7 cellular contexts compared by ENCODE assay signal in genomic region chr10:60388709-60389241, GRCh38. TPM values are rescaled to one million over a fixed set of nuclear protein-coding genes. Genes with fewer than 3 reads are reported as not detected.
DNase-seq lines count a peak whose midpoint lies in the region; ATAC-seq and TF ChIP-seq lines count a peak whose summit lies in the region.

No MANE protein-coding gene starts in this region.

- WGBS in endodermal cell (ENCODE audit: insufficient coverage in 1 of 2, insufficient read length in 1 of 2), 2 experiments, result 72 to 86% methylated on average over 6 to 7 of the region's 7 CpGs
- 61 to 77% (median 72%) methylated on average over 7 of the region's 7 CpGs for WGBS in heart left ventricle, 4 donors

- H3K4me1 ChIP-seq in endodermal cell (ENCODE audit: control insufficient read depth, insufficient read depth, low read length) (peaks cover 20% of the 10 kb centered on the region), gastrocnemius medialis (no peaks in the 10 kb centered on the region), heart left ventricle (peaks cover 0 to 17% (median 7%) of the 10 kb centered on the region in 12 donors)

- DNase-seq in HT-29 (ENCODE audit: low spot score) (peak; percentile 23), NCI-H524 treated with DMSO at 0.1 percent for 48 hours (lab: John Stamatoyannopoulos, UW) (peak; percentile 25), endodermal cell (peak; percentile 51), pons (ENCODE audit: low spot score) (peak; percentile 89), gastrocnemius medialis (no peak), heart left ventricle (no peak)

- ATAC-seq in gastrocnemius medialis, result no peak
- ATAC-seq in heart left ventricle, result no peak
- ATAC-seq in HG02623 (IDR thresholded peaks at IDR 0.05; ENCODE audit: unreplicated experiment), result no peak

- TF ChIP-seq POLR2A in gastrocnemius medialis (IDR thresholded peaks at IDR 0.05) (no peak), heart left ventricle (IDR thresholded peaks at IDR 0.05) (no peak)

- no peak overlapping the region for H3K27ac Mint-ChIP-seq in endodermal cell

- H3K27me3 Mint-ChIP-seq in endodermal cell (ENCODE audit: insufficient read depth), result peaks cover 14% of the 10 kb centered on the region

- H3K9me3 Mint-ChIP-seq in endodermal cell, result no peaks in the 10 kb centered on the region

- no peak overlapping the region for H3K4me3 Mint-ChIP-seq in endodermal cell

- no peak overlapping the region for H3K27ac ChIP-seq in endodermal cell (ENCODE audit: low read depth, low read length)
- no peak overlapping the region for H3K27ac ChIP-seq in gastrocnemius medialis
- no peak overlapping the region for H3K27ac ChIP-seq in heart left ventricle

- in situ Hi-C loops in gastrocnemius medialis (cut with MboI; ENCODE audit: low sequenced_read_pairs in 4 of 4), result no loop called here

- H3K4me3 ChIP-seq in endodermal cell (ENCODE audit: low read length), result no peak overlapping the region
- no peak overlapping the region for H3K4me3 ChIP-seq in gastrocnemius medialis
- no peak overlapping the region for H3K4me3 ChIP-seq in heart left ventricle

- no peak overlapping the region for H3K9ac ChIP-seq in endodermal cell (ENCODE audit: extremely low read depth, low read length, poor library complexity, severe bottlenecking)

- TF ChIP-seq CTCF in endodermal cell (conservative IDR thresholded peaks at IDR 0.05) (no peak), gastrocnemius medialis (IDR thresholded peaks at IDR 0.05 in 4 of 5, conservative IDR thresholded peaks at IDR 0.05 in 1 of 5) (no peak), heart left ventricle (IDR thresholded peaks at IDR 0.05) (no peak)

- H3K27me3 ChIP-seq in endodermal cell (ENCODE audit: control insufficient read depth, insufficient read depth, low read length, poor library complexity, severe bottlenecking), result no peaks in the 10 kb centered on the region
- no peaks in the 10 kb centered on the region for H3K27me3 ChIP-seq in gastrocnemius medialis
- no peaks in the 10 kb centered on the region for H3K27me3 ChIP-seq in heart left ventricle

- H3K9me3 ChIP-seq in endodermal cell (ENCODE audit: control insufficient read depth, low read length), result no peaks in the 10 kb centered on the region
- H3K9me3 ChIP-seq in gastrocnemius medialis, result no peaks in the 10 kb centered on the region
- no peaks in the 10 kb centered on the region for H3K9me3 ChIP-seq in heart left ventricle

- intact Hi-C loops in gastrocnemius medialis (cut with DNase I; ENCODE audit: low total_unique reads) (no loop called here), heart left ventricle (cut with DNase I) (no loop called here)

- no peaks in the 10 kb centered on the region for H3K36me3 ChIP-seq in endodermal cell (ENCODE audit: control insufficient read depth, insufficient read depth, low read length)
- H3K36me3 ChIP-seq in gastrocnemius medialis, result no peaks in the 10 kb centered on the region
- H3K36me3 ChIP-seq in heart left ventricle, result no peaks in the 10 kb centered on the region

- no peaks in the 10 kb centered on the region for H3K36me3 Mint-ChIP-seq in endodermal cell (ENCODE audit: low read depth)

- H3K4me1 Mint-ChIP-seq in endodermal cell, result peaks cover 32% of the 10 kb centered on the region

RNA-seq across cellular contexts. Expression of gene ANK3, which starts 0.9 kb away (rescaled TPM):
- total RNA-seq in HT-29 (2014; rRNA removed; shearing (Covaris generic)), result 6.4 and 11.5 TPM in 2 replicates
- total RNA-seq in endodermal cell (10 to 100 TPM; 65.0 to 79.5 TPM), gastrocnemius medialis (100 to 1,000 TPM; 125 to 171 (median 149) TPM), heart left ventricle (100 to 1,000 TPM; 192 to 576 (median 242) TPM)
- polyA plus RNA-seq in endodermal cell (2013, experiment 1 of 2), result 44.1 TPM
- polyA plus RNA-seq in endodermal cell (2013, experiment 2 of 2), result 44.2 TPM
- polyA plus RNA-seq in heart left ventricle, result 100 to 1,000 TPM in 1 of 2 donors, 10 to 100 TPM in 1; 33.8 to 136 TPM

Comparison
In these comparisons a context has a peak if more than half of its experiments do, and no peak if none do; other contexts are left out.
1. DNase-seq: peak in HT-29 (single experiment), NCI-H524 treated with DMSO at 0.1 percent for 48 hours (single experiment), endodermal cell (single experiment) and pons (single experiment); none in gastrocnemius medialis (0 of 2) and heart left ventricle (0 of 5).